2 cellular contexts compared by ENCODE assay signal in the genomic region with DNA sequence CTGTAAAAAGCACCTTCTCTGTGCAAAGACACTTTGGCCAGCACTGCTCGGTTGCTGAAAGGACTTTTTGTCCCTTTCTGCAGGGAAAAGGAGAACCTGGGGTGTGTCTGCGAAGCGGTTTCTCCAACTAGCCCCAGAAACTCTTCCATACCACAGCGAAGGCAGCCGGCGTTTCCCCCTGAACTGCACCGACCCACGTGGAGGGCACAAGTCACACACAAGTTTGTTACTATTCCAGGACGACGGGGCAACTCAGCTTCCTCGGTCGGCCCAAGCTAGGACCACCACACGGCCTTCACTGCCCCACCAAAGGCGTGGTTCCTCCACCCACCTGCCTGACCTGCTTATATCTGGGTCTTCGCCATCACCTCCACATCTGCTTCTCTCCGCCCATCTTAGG.
TF ChIP-seq lines count a peak whose summit lies in the region.

No MANE protein-coding gene starts in this region.

TF ChIP-seq in GM23338, 12 proteins besides CTCF, POLR2A, EP300 and RAD21 (continued from another document):
- TF ChIP-seq, protein P1, sequence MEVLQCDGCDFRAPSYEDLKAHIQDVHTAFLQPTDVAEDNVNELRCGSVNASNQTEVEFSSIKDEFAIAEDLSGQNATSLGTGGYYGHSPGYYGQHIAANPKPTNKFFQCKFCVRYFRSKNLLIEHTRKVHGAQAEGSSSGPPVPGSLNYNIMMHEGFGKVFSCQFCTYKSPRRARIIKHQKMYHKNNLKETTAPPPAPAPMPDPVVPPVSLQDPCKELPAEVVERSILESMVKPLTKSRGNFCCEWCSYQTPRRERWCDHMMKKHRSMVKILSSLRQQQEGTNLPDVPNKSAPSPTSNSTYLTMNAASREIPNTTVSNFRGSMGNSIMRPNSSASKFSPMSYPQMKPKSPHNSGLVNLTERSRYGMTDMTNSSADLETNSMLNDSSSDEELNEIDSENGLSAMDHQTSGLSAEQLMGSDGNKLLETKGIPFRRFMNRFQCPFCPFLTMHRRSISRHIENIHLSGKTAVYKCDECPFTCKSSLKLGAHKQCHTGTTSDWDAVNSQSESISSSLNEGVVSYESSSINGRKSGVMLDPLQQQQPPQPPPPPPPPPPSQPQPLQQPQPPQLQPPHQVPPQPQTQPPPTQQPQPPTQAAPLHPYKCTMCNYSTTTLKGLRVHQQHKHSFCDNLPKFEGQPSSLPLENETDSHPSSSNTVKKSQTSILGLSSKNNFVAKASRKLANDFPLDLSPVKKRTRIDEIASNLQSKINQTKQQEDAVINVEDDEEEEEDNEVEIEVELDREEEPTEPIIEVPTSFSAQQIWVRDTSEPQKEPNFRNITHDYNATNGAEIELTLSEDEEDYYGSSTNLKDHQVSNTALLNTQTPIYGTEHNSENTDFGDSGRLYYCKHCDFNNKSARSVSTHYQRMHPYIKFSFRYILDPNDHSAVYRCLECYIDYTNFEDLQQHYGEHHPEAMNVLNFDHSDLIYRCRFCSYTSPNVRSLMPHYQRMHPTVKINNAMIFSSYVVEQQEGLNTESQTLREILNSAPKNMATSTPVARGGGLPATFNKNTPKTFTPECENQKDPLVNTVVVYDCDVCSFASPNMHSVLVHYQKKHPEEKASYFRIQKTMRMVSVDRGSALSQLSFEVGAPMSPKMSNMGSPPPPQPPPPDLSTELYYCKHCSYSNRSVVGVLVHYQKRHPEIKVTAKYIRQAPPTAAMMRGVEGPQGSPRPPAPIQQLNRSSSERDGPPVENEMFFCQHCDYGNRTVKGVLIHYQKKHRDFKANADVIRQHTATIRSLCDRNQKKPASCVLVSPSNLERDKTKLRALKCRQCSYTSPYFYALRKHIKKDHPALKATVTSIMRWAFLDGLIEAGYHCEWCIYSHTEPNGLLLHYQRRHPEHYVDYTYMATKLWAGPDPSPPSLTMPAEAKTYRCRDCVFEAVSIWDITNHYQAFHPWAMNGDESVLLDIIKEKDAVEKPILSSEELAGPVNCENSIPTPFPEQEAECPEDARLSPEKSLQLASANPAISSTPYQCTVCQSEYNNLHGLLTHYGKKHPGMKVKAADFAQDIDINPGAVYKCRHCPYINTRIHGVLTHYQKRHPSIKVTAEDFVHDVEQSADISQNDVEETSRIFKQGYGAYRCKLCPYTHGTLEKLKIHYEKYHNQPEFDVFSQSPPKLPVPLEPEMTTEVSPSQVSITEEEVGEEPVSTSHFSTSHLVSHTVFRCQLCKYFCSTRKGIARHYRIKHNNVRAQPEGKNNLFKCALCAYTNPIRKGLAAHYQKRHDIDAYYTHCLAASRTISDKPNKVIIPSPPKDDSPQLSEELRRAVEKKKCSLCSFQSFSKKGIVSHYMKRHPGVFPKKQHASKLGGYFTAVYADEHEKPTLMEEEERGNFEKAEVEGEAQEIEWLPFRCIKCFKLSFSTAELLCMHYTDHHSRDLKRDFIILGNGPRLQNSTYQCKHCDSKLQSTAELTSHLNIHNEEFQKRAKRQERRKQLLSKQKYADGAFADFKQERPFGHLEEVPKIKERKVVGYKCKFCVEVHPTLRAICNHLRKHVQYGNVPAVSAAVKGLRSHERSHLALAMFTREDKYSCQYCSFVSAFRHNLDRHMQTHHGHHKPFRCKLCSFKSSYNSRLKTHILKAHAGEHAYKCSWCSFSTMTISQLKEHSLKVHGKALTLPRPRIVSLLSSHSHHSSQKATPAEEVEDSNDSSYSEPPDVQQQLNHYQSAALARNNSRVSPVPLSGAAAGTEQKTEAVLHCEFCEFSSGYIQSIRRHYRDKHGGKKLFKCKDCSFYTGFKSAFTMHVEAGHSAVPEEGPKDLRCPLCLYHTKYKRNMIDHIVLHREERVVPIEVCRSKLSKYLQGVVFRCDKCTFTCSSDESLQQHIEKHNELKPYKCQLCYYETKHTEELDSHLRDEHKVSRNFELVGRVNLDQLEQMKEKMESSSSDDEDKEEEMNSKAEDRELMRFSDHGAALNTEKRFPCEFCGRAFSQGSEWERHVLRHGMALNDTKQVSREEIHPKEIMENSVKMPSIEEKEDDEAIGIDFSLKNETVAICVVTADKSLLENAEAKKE (CRISPR knock-in tag; IDR thresholded peaks at IDR 0.05): no peak
TF ChIP-seq in GM23338: peak in this region for 0.

TF ChIP-seq in neural cell, 6 proteins besides CTCF, POLR2A, EP300 and RAD21:
- TF ChIP-seq, protein P2, sequence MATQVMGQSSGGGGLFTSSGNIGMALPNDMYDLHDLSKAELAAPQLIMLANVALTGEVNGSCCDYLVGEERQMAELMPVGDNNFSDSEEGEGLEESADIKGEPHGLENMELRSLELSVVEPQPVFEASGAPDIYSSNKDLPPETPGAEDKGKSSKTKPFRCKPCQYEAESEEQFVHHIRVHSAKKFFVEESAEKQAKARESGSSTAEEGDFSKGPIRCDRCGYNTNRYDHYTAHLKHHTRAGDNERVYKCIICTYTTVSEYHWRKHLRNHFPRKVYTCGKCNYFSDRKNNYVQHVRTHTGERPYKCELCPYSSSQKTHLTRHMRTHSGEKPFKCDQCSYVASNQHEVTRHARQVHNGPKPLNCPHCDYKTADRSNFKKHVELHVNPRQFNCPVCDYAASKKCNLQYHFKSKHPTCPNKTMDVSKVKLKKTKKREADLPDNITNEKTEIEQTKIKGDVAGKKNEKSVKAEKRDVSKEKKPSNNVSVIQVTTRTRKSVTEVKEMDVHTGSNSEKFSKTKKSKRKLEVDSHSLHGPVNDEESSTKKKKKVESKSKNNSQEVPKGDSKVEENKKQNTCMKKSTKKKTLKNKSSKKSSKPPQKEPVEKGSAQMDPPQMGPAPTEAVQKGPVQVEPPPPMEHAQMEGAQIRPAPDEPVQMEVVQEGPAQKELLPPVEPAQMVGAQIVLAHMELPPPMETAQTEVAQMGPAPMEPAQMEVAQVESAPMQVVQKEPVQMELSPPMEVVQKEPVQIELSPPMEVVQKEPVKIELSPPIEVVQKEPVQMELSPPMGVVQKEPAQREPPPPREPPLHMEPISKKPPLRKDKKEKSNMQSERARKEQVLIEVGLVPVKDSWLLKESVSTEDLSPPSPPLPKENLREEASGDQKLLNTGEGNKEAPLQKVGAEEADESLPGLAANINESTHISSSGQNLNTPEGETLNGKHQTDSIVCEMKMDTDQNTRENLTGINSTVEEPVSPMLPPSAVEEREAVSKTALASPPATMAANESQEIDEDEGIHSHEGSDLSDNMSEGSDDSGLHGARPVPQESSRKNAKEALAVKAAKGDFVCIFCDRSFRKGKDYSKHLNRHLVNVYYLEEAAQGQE (IDR thresholded peaks at IDR 0.05; ENCODE audit: borderline replicate concordance): no peak
- TF ChIP-seq MXI1 (conservative IDR thresholded peaks at IDR 0.05; ENCODE audit: poor library complexity, severe bottlenecking) (no peak), SMC3 (conservative IDR thresholded peaks at IDR 0.05; ENCODE audit: poor library complexity) (no peak), POLR2AphosphoS5 (IDR thresholded peaks at IDR 0.05) (no peak), TAF1 (IDR thresholded peaks at IDR 0.05; ENCODE audit: low read depth) (no peak), EZH2 (IDR thresholded peaks at IDR 0.05; ENCODE audit: borderline replicate concordance, insufficient read depth, low read length, poor library complexity, severe bottlenecking) (no peak)
TF ChIP-seq in neural cell: peak in this region for 0.
